In the genomic region with DNA sequence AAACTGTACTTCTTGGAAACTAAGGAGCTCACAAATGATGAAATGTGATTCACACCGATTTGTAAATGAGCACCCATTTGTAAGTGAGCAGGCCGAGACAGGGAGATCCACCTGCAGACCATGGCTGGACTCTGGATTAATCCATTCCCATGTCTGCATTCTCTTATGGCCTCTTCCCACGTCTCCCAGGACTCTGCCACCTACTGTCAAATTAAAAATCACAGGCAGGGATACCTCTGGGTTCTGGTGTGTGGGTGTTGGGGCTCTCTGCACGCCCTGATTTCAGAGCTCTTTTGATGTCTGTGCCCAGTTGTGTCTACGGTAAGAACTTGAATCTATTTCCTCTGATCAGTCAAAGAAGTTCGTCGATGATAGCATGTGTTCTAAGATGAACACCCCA, we compare ENCODE assay signal across 7 cellular contexts. TPM values are rescaled to one million over a fixed set of nuclear protein-coding genes. Genes with fewer than 3 reads are reported as not detected.
"Had no signal": no experiment of that assay in that cellular context is flagged by ENCODE, and none has a peak within 500 bp of the region (broad histone marks: within the 10 kb centered on the region; RNA-seq: fewer than 3 reads in every experiment).

No MANE protein-coding gene starts in this region.

RNA-seq across cellular contexts. Expression of gene MAGEA9B, which starts 3.7 kb away (rescaled TPM):
- total RNA-seq: GM23248, H1, H4, H7, H9, HFFc6 had no signal
- polyA plus RNA-seq: GM23248, GM23338 had no signal

RNA-seq across cellular contexts. Expression of gene HSFX2, which starts 4.1 kb away (rescaled TPM):
- total RNA-seq: GM23338, H1, H4, H9 had no signal
- polyA plus RNA-seq: GM23248 had no signal

RNA-seq across cellular contexts. Expression of gene HSFX3, which starts 41.3 kb away (rescaled TPM):
- total RNA-seq: GM23248, GM23338, H1, H4, H7, H9, HFFc6 had no signal
- polyA plus RNA-seq: GM23248, GM23338, H1 had no signal
